9 cellular contexts compared by ENCODE assay signal in the genomic region with DNA sequence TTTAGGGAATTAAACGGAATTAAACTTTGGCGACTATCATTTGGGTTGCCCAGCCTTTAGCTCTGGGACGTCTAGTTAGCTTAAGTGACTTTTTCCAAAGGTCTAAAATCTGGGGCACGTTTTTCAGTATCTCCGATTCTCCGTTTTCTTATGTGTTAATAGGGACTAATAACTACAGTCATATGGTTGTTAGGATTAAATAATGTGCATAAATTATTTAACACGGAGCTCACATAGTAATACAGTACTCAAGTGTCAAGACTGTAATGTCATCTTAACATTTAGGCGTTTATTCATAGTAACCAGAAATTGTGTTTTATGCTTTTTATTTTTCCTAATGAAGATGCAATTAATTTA. TPM values are rescaled to one million over a fixed set of nuclear protein-coding genes. Genes with fewer than 3 reads are reported as not detected.
DNase-seq lines count a peak whose midpoint lies in the region; ATAC-seq and TF ChIP-seq lines count a peak whose summit lies in the region.
"Had no signal": no experiment of that assay in that cellular context is flagged by ENCODE, and none has a peak within 500 bp of the region (broad histone marks: within the 10 kb centered on the region; RNA-seq: fewer than 3 reads in every experiment).

No MANE protein-coding gene starts in this region.

- H3K27me3 Mint-ChIP-seq in endothelial cell (ENCODE audit: unreplicated experiment) (peaks cover 10% of the 10 kb centered on the region), progenitor cell of endocrine pancreas (no peaks in the 10 kb centered on the region)

- no peak for TF ChIP-seq CTCF in Loucy (conservative IDR thresholded peaks at IDR 0.05; ENCODE audit: low read length)
- TF ChIP-seq CTCF in endothelial cell (IDR thresholded peaks at IDR 0.05; ENCODE audit: unreplicated experiment) = no peak
- TF ChIP-seq CTCF in progenitor cell of endocrine pancreas (IDR thresholded peaks at IDR 0.05; ENCODE audit: unreplicated experiment) = no peak

- H3F3A ChIP-seq in Loucy (ENCODE audit: low read depth) = no peaks in the 10 kb centered on the region

- peaks cover 7% of the 10 kb centered on the region for H3K27me3 ChIP-seq in Loucy (ENCODE audit: insufficient read depth, low read length, poor library complexity, severe bottlenecking)

- peak overlapping the region; percentile 97 for H3K9ac ChIP-seq in Loucy (ENCODE audit: low read depth, low read length, poor library complexity, severe bottlenecking)

- DNase-seq in endothelial cell (ENCODE audit: low spot score) (no peak), progenitor cell of endocrine pancreas (ENCODE audit: low spot score, unreplicated experiment) (no peak), GF-D8 (lab: John Stamatoyannopoulos, UW) (no peak)
- DNase-seq in stimulated activated CD4-positive, alpha-beta T cell treated with anti-CD3 and anti-CD28 coated beads, Interleukin-4, amount 100 ng/mL, for 4 hours = no peak

- H3K4me3 Mint-ChIP-seq in endothelial cell (ENCODE audit: unreplicated experiment) (peak overlapping the region; percentile 99), progenitor cell of endocrine pancreas (ENCODE audit: low read depth) (peak overlapping the region; percentile 85)

- H3K36me3 ChIP-seq in Loucy (ENCODE audit: insufficient read depth, low read length) = peaks cover 18% of the 10 kb centered on the region

- no peaks in the 10 kb centered on the region for H3K9me2 ChIP-seq in Loucy (replicated peaks; ENCODE audit: low read depth, low read length)

- peak overlapping the region; percentile 80 for H3K4me2 ChIP-seq in Loucy (ENCODE audit: low read depth, low read length, poor library complexity, severe bottlenecking)

- peak; percentile 2 for ATAC-seq in GM18502 (IDR thresholded peaks at IDR 0.05; ENCODE audit: poor library complexity, unreplicated experiment)
- no peak for ATAC-seq in HG03342 (IDR thresholded peaks at IDR 0.05; ENCODE audit: unreplicated experiment)
- ATAC-seq in GM18907 (IDR thresholded peaks at IDR 0.05; ENCODE audit: unreplicated experiment) = no peak

- H3K27ac Mint-ChIP-seq in endothelial cell (ENCODE audit: unreplicated experiment) (peak overlapping the region; percentile 91), progenitor cell of endocrine pancreas (peak overlapping the region; percentile 84)

- H4K20me1 ChIP-seq in Loucy (ENCODE audit: insufficient read depth, low read length, poor library complexity, severe bottlenecking) = peaks cover 31% of the 10 kb centered on the region

- H3K4me1 ChIP-seq in Loucy (ENCODE audit: insufficient read depth, low read length, poor library complexity, severe bottlenecking) = peaks cover 31% of the 10 kb centered on the region

- H3K9me3 ChIP-seq in Loucy (ENCODE audit: insufficient read depth, low read depth, low read length) = no peaks in the 10 kb centered on the region

- H3K36me3 Mint-ChIP-seq in endothelial cell (ENCODE audit: low read depth, unreplicated experiment) (peaks cover 5% of the 10 kb centered on the region), progenitor cell of endocrine pancreas (ENCODE audit: insufficient read depth) (no peaks in the 10 kb centered on the region)

- peak overlapping the region; percentile 95 for H3K4me3 ChIP-seq in Loucy (ENCODE audit: low read length, poor library complexity, severe bottlenecking)

- peaks cover 5% of the 10 kb centered on the region for H3K4me1 Mint-ChIP-seq in endothelial cell (ENCODE audit: unreplicated experiment)
- peaks cover 13% of the 10 kb centered on the region for H3K4me1 Mint-ChIP-seq in progenitor cell of endocrine pancreas (ENCODE audit: low read depth)

- H3K9me3 Mint-ChIP-seq in endothelial cell (ENCODE audit: unreplicated experiment) (no peaks in the 10 kb centered on the region), progenitor cell of endocrine pancreas (ENCODE audit: low read depth) (no peaks in the 10 kb centered on the region)

- peaks cover 46% of the 10 kb centered on the region for H3K79me2 ChIP-seq in Loucy (ENCODE audit: insufficient read depth, low read length)

- peak overlapping the region; percentile 97 for H2AFZ ChIP-seq in Loucy (ENCODE audit: low read length)

RNA-seq across cellular contexts. Expression of gene CCNA2, which starts 0.5 kb away (rescaled TPM):
- total RNA-seq in endothelial cell (ENCODE audit: unreplicated experiment) (11.4 TPM), progenitor cell of endocrine pancreas (24.6 and 27.3 TPM in 2 replicates)

RNA-seq across cellular contexts. Expression of gene EXOSC9, which starts 23.0 kb away (rescaled TPM):
- 29.3 TPM for total RNA-seq in endothelial cell (ENCODE audit: unreplicated experiment)
- total RNA-seq in progenitor cell of endocrine pancreas = 33.6 and 35.9 TPM in 2 replicates

RNA-seq across cellular contexts. Expression of gene BBS7, which starts 46.1 kb away (rescaled TPM):
- total RNA-seq in endothelial cell (ENCODE audit: unreplicated experiment) = 20.4 TPM
- 23.2 and 28.3 TPM in 2 replicates for total RNA-seq in progenitor cell of endocrine pancreas

RNA-seq across cellular contexts. Expression of gene SMIM43, which starts 59.2 kb away (rescaled TPM):
- total RNA-seq in endothelial cell (ENCODE audit: unreplicated experiment) (19.8 TPM), progenitor cell of endocrine pancreas (not detected in 2 replicates)
- total RNA-seq: RPMI7951 had no signal
